Comparison of ENCODE assay signal across 19 cellular contexts in the genomic region with DNA sequence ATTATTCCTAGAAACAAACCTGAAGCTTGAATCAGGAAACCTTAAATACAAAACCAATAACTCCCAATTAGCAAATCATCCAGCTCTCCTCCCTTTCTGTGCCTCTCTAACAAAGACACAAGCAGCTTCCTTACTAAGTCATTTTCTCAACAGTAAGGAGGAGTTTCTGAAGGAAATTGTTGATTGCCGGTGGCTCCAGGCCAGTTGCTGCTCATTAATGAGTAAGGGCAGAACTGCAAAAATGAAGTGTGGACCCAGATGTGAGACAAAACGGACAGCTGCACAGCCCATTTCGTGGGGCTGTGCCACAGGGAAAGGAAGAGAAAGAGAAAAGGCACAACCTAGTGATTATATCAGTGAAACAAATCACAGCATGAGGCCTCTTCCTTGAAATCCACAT.
"Had no signal": no experiment of that assay in that cellular context is flagged by ENCODE, and none has a peak within 500 bp of the region (broad histone marks: within the 10 kb centered on the region; RNA-seq: fewer than 3 reads in every experiment).

No MANE protein-coding gene starts in this region.

- H3K4me3 Mint-ChIP-seq: activated naive CD8-positive, alpha-beta T cell treated with anti-CD3 and anti-CD28 coated beads for 36 hours; activated T-cell treated with anti-CD3 and anti-CD28 coated beads, Interleukin-2, amount 50 U/mL, for 72 hours; naive thymus-derived CD8-positive, alpha-beta T cell; stimulated activated naive B cell treated with anti-CD40 and anti-IgM and Interleukin-4, amounts not matched to agents 10 μg/mL and 1 μg/mL and 100 μg/mL, for 72 hours; T-helper 2 cell treated with Interferon-gamma antibody and Interleukin-4, amounts not matched to agents 5 μg/mL and 100 μg/mL, for 36 hours had no signal

- DNase-seq: activated CD4-positive, alpha-beta T cell treated with anti-CD3 and anti-CD28 coated beads for 1 hour; activated CD4-positive, alpha-beta T cell treated with anti-CD3 and anti-CD28 coated beads, Interleukin-2, amount 50 U/mL, for 48 hours; activated gamma-delta T cell treated with Interleukin-2 at 50 U/mL for 16 hours; activated naive CD8-positive, alpha-beta T cell treated with anti-CD3 and anti-CD28 coated beads for 36 hours; activated T-cell treated with anti-CD3 and anti-CD28 coated beads, Interleukin-2, amount 50 U/mL, for 72 hours; anterior cingulate cortex; kidney; left ventricle myocardium superior; midbrain; naive thymus-derived CD8-positive, alpha-beta T cell; psoas muscle; right lobe of liver; stimulated activated CD4-positive, alpha-beta T cell treated with anti-CD3 and anti-CD28 coated beads, Interleukin-2, amount 100 ng/mL, for 24 hours; stimulated activated naive B cell treated with anti-CD40 and anti-IgM and Interleukin-4, amounts not matched to agents 10 μg/mL and 1 μg/mL and 100 μg/mL, for 72 hours; SW 1271; upper lobe of right lung had no signal

- H3K27ac ChIP-seq: psoas muscle, right lobe of liver, suprapubic skin, upper lobe of right lung had no signal

- H3K36me3 ChIP-seq: breast epithelium, right lobe of liver, suprapubic skin, upper lobe of right lung had no signal

- H3K9me3 ChIP-seq: breast epithelium, psoas muscle, right lobe of liver, suprapubic skin, upper lobe of right lung had no signal

- H3K36me3 Mint-ChIP-seq: activated naive CD8-positive, alpha-beta T cell treated with anti-CD3 and anti-CD28 coated beads for 36 hours had no signal

- H3K9me3 Mint-ChIP-seq: activated naive CD8-positive, alpha-beta T cell treated with anti-CD3 and anti-CD28 coated beads for 36 hours; T-helper 2 cell treated with Interferon-gamma antibody and Interleukin-4, amounts not matched to agents 5 μg/mL and 100 μg/mL, for 36 hours had no signal

- H3K4me1 ChIP-seq: breast epithelium, psoas muscle, right lobe of liver, suprapubic skin, upper lobe of right lung had no signal

- H3K27me3 ChIP-seq: breast epithelium, right lobe of liver, suprapubic skin, upper lobe of right lung had no signal

- ATAC-seq: activated T-cell treated with anti-CD3 and anti-CD28 coated beads, Interleukin-2, amount 50 U/mL, for 72 hours; left ventricle myocardium superior; naive thymus-derived CD8-positive, alpha-beta T cell; psoas muscle; right lobe of liver; stimulated activated naive B cell treated with anti-CD40 and anti-IgM and Interleukin-4, amounts not matched to agents 10 μg/mL and 1 μg/mL and 100 μg/mL, for 72 hours; upper lobe of right lung had no signal

- H3K4me1 Mint-ChIP-seq: activated naive CD8-positive, alpha-beta T cell treated with anti-CD3 and anti-CD28 coated beads for 36 hours; naive thymus-derived CD8-positive, alpha-beta T cell had no signal

- H3K27ac Mint-ChIP-seq: activated naive CD8-positive, alpha-beta T cell treated with anti-CD3 and anti-CD28 coated beads for 36 hours; activated T-cell treated with anti-CD3 and anti-CD28 coated beads, Interleukin-2, amount 50 U/mL, for 72 hours; naive thymus-derived CD8-positive, alpha-beta T cell; stimulated activated naive B cell treated with anti-CD40 and anti-IgM and Interleukin-4, amounts not matched to agents 10 μg/mL and 1 μg/mL and 100 μg/mL, for 72 hours; T-helper 2 cell treated with Interferon-gamma antibody and Interleukin-4, amounts not matched to agents 5 μg/mL and 100 μg/mL, for 36 hours had no signal

- H3K4me3 ChIP-seq: breast epithelium, psoas muscle, right lobe of liver, suprapubic skin, upper lobe of right lung had no signal
